In the genomic region with DNA sequence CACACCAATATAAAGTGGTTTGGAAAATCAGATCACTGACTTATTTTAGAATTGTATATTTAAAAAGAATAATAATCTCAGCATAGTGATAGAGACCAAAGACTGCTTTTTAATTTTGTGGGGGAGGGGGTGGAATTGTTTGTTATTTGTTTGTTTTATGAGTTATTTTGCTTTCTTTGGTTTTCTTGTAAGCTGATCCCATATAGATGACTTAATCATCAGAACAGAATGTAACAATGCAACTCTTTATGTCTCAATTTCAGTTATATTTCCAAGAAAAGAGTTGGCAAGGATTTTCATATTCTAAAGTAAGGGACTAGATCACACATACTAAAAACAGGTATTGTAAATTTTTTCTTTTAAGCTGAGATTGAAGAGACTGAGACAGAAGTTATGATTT, we compare ENCODE assay signal across 19 cellular contexts.
"Had no signal": no experiment of that assay in that cellular context is flagged by ENCODE, and none has a peak within 500 bp of the region (broad histone marks: within the 10 kb centered on the region; RNA-seq: fewer than 3 reads in every experiment).

No MANE protein-coding gene starts in this region.

- H3K4me1 Mint-ChIP-seq: activated B cell treated with CpG ODN at 0.5 μM for 24 hours; activated naive CD8-positive, alpha-beta T cell treated with anti-CD3 and anti-CD28 coated beads, Interleukin-2, amount 10 ng/mL, durations not matched to agents 7 days and 5 days had no signal

- H3K4me3 Mint-ChIP-seq: activated B cell treated with CpG ODN at 0.5 μM for 24 hours; activated naive CD8-positive, alpha-beta T cell treated with anti-CD3 and anti-CD28 coated beads, Interleukin-2, amount 10 ng/mL, durations not matched to agents 7 days and 5 days; activated T-helper 1 cell treated with anti-CD3 and anti-CD28 coated beads, Interleukin-12 subunit alpha, Interleukin-12 subunit beta, Interleukin-2, Interleukin-4 antibody, amounts not matched to agents 30 ng/mL and 10 ng/mL and 1 ng/mL, durations not matched to agents 14 hours and 24 hours and 36 hours; natural killer cell treated with Interleukin-12 subunit alpha and Interleukin-12 subunit beta and Interleukin-15 and Interleukin-18, amount 100 ng/mL, for 72 hours had no signal

- H3K4me1 ChIP-seq: transverse colon, vagina had no signal

- H3K27me3 Mint-ChIP-seq: activated B cell treated with CpG ODN at 0.5 μM for 24 hours; activated naive CD8-positive, alpha-beta T cell treated with anti-CD3 and anti-CD28 coated beads, Interleukin-2, amount 10 ng/mL, durations not matched to agents 7 days and 5 days; natural killer cell treated with Interleukin-12 subunit alpha and Interleukin-12 subunit beta and Interleukin-15 and Interleukin-18, amount 100 ng/mL, for 72 hours had no signal

- H3K27ac Mint-ChIP-seq: activated B cell treated with CpG ODN at 0.5 μM for 24 hours; activated naive CD8-positive, alpha-beta T cell treated with anti-CD3 and anti-CD28 coated beads, Interleukin-2, amount 10 ng/mL, durations not matched to agents 7 days and 5 days; activated T-helper 1 cell treated with anti-CD3 and anti-CD28 coated beads, Interleukin-12 subunit alpha, Interleukin-12 subunit beta, Interleukin-2, Interleukin-4 antibody, amounts not matched to agents 30 ng/mL and 10 ng/mL and 1 ng/mL, durations not matched to agents 14 hours and 24 hours and 36 hours; natural killer cell treated with Interleukin-12 subunit alpha and Interleukin-12 subunit beta and Interleukin-15 and Interleukin-18, amount 100 ng/mL, for 72 hours had no signal

- H3K4me3 ChIP-seq: smooth muscle cell, transverse colon, vagina had no signal

- H3K36me3 ChIP-seq: transverse colon, vagina had no signal

- DNase-seq: activated B cell treated with CpG ODN at 0.5 μM for 24 hours; activated CD4-positive, alpha-beta T cell treated with anti-CD3 and anti-CD28 coated beads for 48 hours; activated CD8-positive, alpha-beta memory T cell treated with anti-CD3 and anti-CD28 coated beads for 24 hours; activated naive CD4-positive, alpha-beta T cell; activated naive CD8-positive, alpha-beta T cell treated with anti-CD3 and anti-CD28 coated beads, Interleukin-2, amount 10 ng/mL, durations not matched to agents 7 days and 5 days; aorta; hippocampal formation; kidney glomerular epithelial cell; stimulated activated CD4-positive, alpha-beta T cell treated with anti-CD3 and anti-CD28 coated beads, Interleukin-4, amount 100 ng/mL, for 4 hours; stimulated activated CD8-positive, alpha-beta memory T cell treated with anti-CD3 and anti-CD28 coated beads, Interleukin-4, amount 100 ng/mL, for 48 hours; stimulated activated naive CD8-positive, alpha-beta T cell treated with anti-CD3 and anti-CD28 coated beads, Interleukin-15, Interleukin-2, amounts not matched to agents 100 U/mL and 50 U/mL, for 24 hours; T-helper 2 cell; transverse colon had no signal

- H3K9me3 ChIP-seq: transverse colon, vagina had no signal

- ATAC-seq: natural killer cell treated with Interleukin-12 subunit alpha and Interleukin-12 subunit beta and Interleukin-15 and Interleukin-18, amount 100 ng/mL, for 72 hours; stimulated activated naive CD8-positive, alpha-beta T cell treated with anti-CD3 and anti-CD28 coated beads, Interleukin-15, Interleukin-2, amounts not matched to agents 100 U/mL and 50 U/mL, for 24 hours had no signal

- H3K9me3 Mint-ChIP-seq: activated naive CD8-positive, alpha-beta T cell treated with anti-CD3 and anti-CD28 coated beads, Interleukin-2, amount 10 ng/mL, durations not matched to agents 7 days and 5 days; activated T-helper 1 cell treated with anti-CD3 and anti-CD28 coated beads, Interleukin-12 subunit alpha, Interleukin-12 subunit beta, Interleukin-2, Interleukin-4 antibody, amounts not matched to agents 30 ng/mL and 10 ng/mL and 1 ng/mL, durations not matched to agents 14 hours and 24 hours and 36 hours had no signal

- H3K36me3 Mint-ChIP-seq: activated naive CD8-positive, alpha-beta T cell treated with anti-CD3 and anti-CD28 coated beads, Interleukin-2, amount 10 ng/mL, durations not matched to agents 7 days and 5 days; natural killer cell treated with Interleukin-12 subunit alpha and Interleukin-12 subunit beta and Interleukin-15 and Interleukin-18, amount 100 ng/mL, for 72 hours had no signal

- H3K27me3 ChIP-seq: transverse colon, vagina had no signal

- FAIRE-seq: colon, TTC549 had no signal

- H3K27ac ChIP-seq: transverse colon, vagina had no signal
